ENCODE assay signal across 14 cellular contexts in genomic region chr19:30374791-30375650, GRCh38. TPM values are rescaled to one million over a fixed set of nuclear protein-coding genes. Genes with fewer than 3 reads are reported as not detected.
DNase-seq lines count a peak whose midpoint lies in the region; ATAC-seq and TF ChIP-seq lines count a peak whose summit lies in the region.
"Had no signal": no experiment of that assay in that cellular context is flagged by ENCODE, and none has a peak within 500 bp of the region (broad histone marks: within the 10 kb centered on the region; RNA-seq: fewer than 3 reads in every experiment).

No MANE protein-coding gene starts in this region.

- no peaks in the 10 kb centered on the region for H3K36me3 Mint-ChIP-seq in activated naive CD4-positive, alpha-beta T cell treated with anti-CD3 and anti-CD28 coated beads, Interleukin-2, amount 10 ng/mL, durations not matched to agents 7 days and 5 days
- no peaks in the 10 kb centered on the region for H3K36me3 Mint-ChIP-seq in activated naive CD4-positive, alpha-beta T cell treated with anti-CD3 and anti-CD28 coated beads, Interleukin-2, amount 50 U/mL, for 72 hours
- H3K36me3 Mint-ChIP-seq in chondrocyte (ENCODE audit: low read depth) (no peaks in the 10 kb centered on the region), type B pancreatic cell (no peaks in the 10 kb centered on the region)
- H3K36me3 Mint-ChIP-seq: activated CD8-positive, alpha-beta memory T cell treated with anti-CD3 and anti-CD28 coated beads, Interleukin-2, amount 10 ng/mL, durations not matched to agents 7 days and 5 days; T-cell had no signal

- peaks cover 44% of the 10 kb centered on the region for H3K27me3 Mint-ChIP-seq in activated naive CD4-positive, alpha-beta T cell treated with anti-CD3 and anti-CD28 coated beads, Interleukin-2, amount 10 ng/mL, durations not matched to agents 7 days and 5 days
- peaks cover 34% of the 10 kb centered on the region for H3K27me3 Mint-ChIP-seq in chondrocyte (ENCODE audit: low read depth)
- H3K27me3 Mint-ChIP-seq in type B pancreatic cell, result peaks cover 91% of the 10 kb centered on the region

- no peak for TF ChIP-seq CTCF in chondrocyte (IDR thresholded peaks at IDR 0.05)
- no peak for TF ChIP-seq CTCF in type B pancreatic cell (conservative IDR thresholded peaks at IDR 0.05)

- CTCF ChIA-PET in activated naive CD4-positive, alpha-beta T cell treated with anti-CD3 and anti-CD28 coated beads, Interleukin-2, amount 10 ng/mL, durations not matched to agents 7 days and 5 days (lab: Charles Lee), result no interaction called here

- ATAC-seq in activated naive CD4-positive, alpha-beta T cell treated with anti-CD3 and anti-CD28 coated beads, Interleukin-2, amount 50 U/mL, for 72 hours, result no peak
- ATAC-seq in GM21529 (IDR thresholded peaks at IDR 0.05; ENCODE audit: unreplicated experiment) (no peak), GM19463 (IDR thresholded peaks at IDR 0.05; ENCODE audit: unreplicated experiment) (no peak), GM19467 (IDR thresholded peaks at IDR 0.05; ENCODE audit: unreplicated experiment) (no peak)
- ATAC-seq: activated CD8-positive, alpha-beta memory T cell treated with anti-CD3 and anti-CD28 coated beads, Interleukin-2, amount 10 ng/mL, durations not matched to agents 7 days and 5 days; T-cell had no signal

- no peak for DNase-seq in activated naive CD4-positive, alpha-beta T cell treated with anti-CD3 and anti-CD28 coated beads, Interleukin-2, amount 10 ng/mL, durations not matched to agents 7 days and 5 days
- no peak for DNase-seq in activated naive CD4-positive, alpha-beta T cell treated with anti-CD3 and anti-CD28 coated beads, Interleukin-2, amount 50 U/mL, for 72 hours (ENCODE audit: low spot score in 2 of 2)
- no peak for DNase-seq in chondrocyte (ENCODE audit: low spot score)
- DNase-seq in mesenteric fat pad (ENCODE audit: low spot score), result peak; percentile 81
- no peak for DNase-seq in type B pancreatic cell (ENCODE audit: extremely low spot score, unreplicated experiment)
- DNase-seq: ACHN; activated CD8-positive, alpha-beta memory T cell treated with anti-CD3 and anti-CD28 coated beads, Interleukin-2, amount 10 ng/mL, durations not matched to agents 7 days and 5 days; IMR-90; T-cell had no signal

- H3K4me1 Mint-ChIP-seq in activated naive CD4-positive, alpha-beta T cell treated with anti-CD3 and anti-CD28 coated beads, Interleukin-2, amount 10 ng/mL, durations not matched to agents 7 days and 5 days, result no peaks in the 10 kb centered on the region
- H3K4me1 Mint-ChIP-seq in chondrocyte (ENCODE audit: low read depth) (no peaks in the 10 kb centered on the region), type B pancreatic cell (ENCODE audit: unreplicated experiment) (peaks cover 7% of the 10 kb centered on the region)
- H3K4me1 Mint-ChIP-seq: activated CD8-positive, alpha-beta memory T cell treated with anti-CD3 and anti-CD28 coated beads, Interleukin-2, amount 10 ng/mL, durations not matched to agents 7 days and 5 days; T-cell had no signal

- peak overlapping the region; percentile 15 for H3K4me3 Mint-ChIP-seq in activated naive CD4-positive, alpha-beta T cell treated with anti-CD3 and anti-CD28 coated beads, Interleukin-2, amount 10 ng/mL, durations not matched to agents 7 days and 5 days
- peak overlapping the region; percentile 52 for H3K4me3 Mint-ChIP-seq in chondrocyte (ENCODE audit: unreplicated experiment)
- H3K4me3 Mint-ChIP-seq in type B pancreatic cell, result peak overlapping the region; percentile 84
- H3K4me3 Mint-ChIP-seq: activated CD8-positive, alpha-beta memory T cell treated with anti-CD3 and anti-CD28 coated beads, Interleukin-2, amount 10 ng/mL, durations not matched to agents 7 days and 5 days; T-cell had no signal

- no peak overlapping the region for H3K27ac Mint-ChIP-seq in activated naive CD4-positive, alpha-beta T cell treated with anti-CD3 and anti-CD28 coated beads, Interleukin-2, amount 10 ng/mL, durations not matched to agents 7 days and 5 days
- no peak overlapping the region for H3K27ac Mint-ChIP-seq in activated naive CD4-positive, alpha-beta T cell treated with anti-CD3 and anti-CD28 coated beads, Interleukin-2, amount 50 U/mL, for 72 hours
- H3K27ac Mint-ChIP-seq in chondrocyte (ENCODE audit: unreplicated experiment) (no peak overlapping the region), type B pancreatic cell (no peak overlapping the region)
- H3K27ac Mint-ChIP-seq: activated CD8-positive, alpha-beta memory T cell treated with anti-CD3 and anti-CD28 coated beads, Interleukin-2, amount 10 ng/mL, durations not matched to agents 7 days and 5 days; T-cell had no signal

- H3K9me3 Mint-ChIP-seq in activated naive CD4-positive, alpha-beta T cell treated with anti-CD3 and anti-CD28 coated beads, Interleukin-2, amount 10 ng/mL, durations not matched to agents 7 days and 5 days, result no peaks in the 10 kb centered on the region
- no peaks in the 10 kb centered on the region for H3K9me3 Mint-ChIP-seq in activated naive CD4-positive, alpha-beta T cell treated with anti-CD3 and anti-CD28 coated beads, Interleukin-2, amount 50 U/mL, for 72 hours
- H3K9me3 Mint-ChIP-seq in chondrocyte (ENCODE audit: low read depth) (no peaks in the 10 kb centered on the region), type B pancreatic cell (no peaks in the 10 kb centered on the region)
- H3K9me3 Mint-ChIP-seq: T-cell had no signal

RNA-seq across cellular contexts. Expression of gene ZNF536, which starts 2.8 kb away (rescaled TPM):
- total RNA-seq in activated naive CD4-positive, alpha-beta T cell treated with anti-CD3 and anti-CD28 coated beads, Interleukin-2, amount 50 U/mL, for 72 hours, result not detected
- total RNA-seq in chondrocyte, result not detected in 3 replicates
- not detected for total RNA-seq in mesenteric fat pad
- 0.57 and 9.2 TPM in 2 replicates for total RNA-seq in type B pancreatic cell (ENCODE audit: low replicate concordance)
- total RNA-seq: activated CD8-positive, alpha-beta memory T cell treated with anti-CD3 and anti-CD28 coated beads, Interleukin-2, amount 10 ng/mL, durations not matched to agents 7 days and 5 days; bronchial epithelial cell; glomerular endothelial cell; IMR-90 had no signal

Comparison
In these comparisons a context has a peak if more than half of its experiments do, and no peak if none do; other contexts are left out.
1. H3K4me3 Mint-ChIP-seq: peak in every context shown above with its lines; median percentile 84 in type B pancreatic cell; 52 in chondrocyte; 15 in activated naive CD4-positive, alpha-beta T cell treated with anti-CD3 and anti-CD28 coated beads, Interleukin-2, amount 10 ng/mL, durations not matched to agents 7 days and 5 days.